8 cellular contexts compared by ENCODE assay signal in the genomic region with DNA sequence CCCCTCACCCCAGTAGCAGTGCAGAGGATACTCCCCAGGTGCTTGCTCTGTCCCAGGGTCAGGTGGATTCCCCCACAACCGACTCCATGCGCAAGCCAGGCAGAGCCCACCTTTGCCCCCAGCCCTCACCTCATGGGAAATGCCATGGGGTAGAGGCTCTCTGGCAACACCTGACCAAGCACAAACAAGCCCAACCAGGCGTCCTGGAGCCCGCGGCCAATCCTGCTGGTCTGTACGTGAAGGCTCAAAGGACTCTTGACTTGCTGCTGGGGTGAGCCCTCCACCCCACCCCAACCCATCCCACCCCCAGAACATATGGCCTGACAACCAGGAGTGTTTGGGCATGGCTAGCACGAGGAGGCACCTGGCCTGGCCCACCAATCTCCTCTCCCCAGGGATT. TPM values are rescaled to one million over a fixed set of nuclear protein-coding genes. Genes with fewer than 3 reads are reported as not detected.
A peak's percentile ranks its signal among the peaks of the same experiment; 100 is the strongest.
DNase-seq lines count a peak whose midpoint lies in the region.

No MANE protein-coding gene starts in this region.

- peaks cover 2% of the 10 kb centered on the region for H3K79me1 ChIP-seq in mesendoderm (ENCODE audit: low read length)

- no peak for DNase-seq in HAP-1 (ENCODE audit: low spot score in 2 of 2)
- no peak for DNase-seq in adipocyte (ENCODE audit: low read depth)
- DNase-seq in mesendoderm = no peak
- DNase-seq in hippocampal formation (lab: John Stamatoyannopoulos, UW) = no peak
- DNase-seq in EL = no peak
- no peak for DNase-seq in NCI-H510A treated with DMSO at 0.1 percent for 48 hours (lab: John Stamatoyannopoulos, UW)
- DNase-seq in NCI-H1694 (lab: John Stamatoyannopoulos, UW) = no peak

- H3K23ac ChIP-seq in mesendoderm (ENCODE audit: low read length) = no peak overlapping the region

- H4K5ac ChIP-seq in mesendoderm (ENCODE audit: low read length) = no peak overlapping the region

- WGBS in mesendoderm (ENCODE audit: extremely low coverage, insufficient coverage, low lambda C conversion rate) = no CpG with 5 or more reads among the region's 7 CpGs

- in situ Hi-C loops in HAP-1 (cut with MboI; ENCODE audit: low sequenced_read_pairs) = no loop called here

- H2BK15ac ChIP-seq in mesendoderm (replicated peaks; ENCODE audit: low read depth) = no peak overlapping the region

- H3K79me2 ChIP-seq in ACC112 (ENCODE audit: control insufficient read depth, insufficient read depth, low read length, unreplicated experiment) = no peaks in the 10 kb centered on the region
- H3K79me2 ChIP-seq in mesendoderm (ENCODE audit: control insufficient read depth, insufficient read depth, low read length) = peaks cover 1% of the 10 kb centered on the region

- peak overlapping the region; percentile 28 for H2AK5ac ChIP-seq in mesendoderm (ENCODE audit: low read length)

- H3K18ac ChIP-seq in mesendoderm (ENCODE audit: low read length) = no peak overlapping the region

- no peak overlapping the region for H2BK5ac ChIP-seq in mesendoderm (ENCODE audit: low read length)

- H3K4me1 ChIP-seq in ACC112 (ENCODE audit: control insufficient read depth, insufficient read depth, low read length, unreplicated experiment) = peaks cover 36% of the 10 kb centered on the region
- H3K4me1 ChIP-seq in HAP-1 = peaks cover 20% of the 10 kb centered on the region
- peaks cover 32% of the 10 kb centered on the region for H3K4me1 ChIP-seq in adipocyte (ENCODE audit: control insufficient read depth, insufficient read depth, low read length)
- peaks cover 6% of the 10 kb centered on the region for H3K4me1 ChIP-seq in mesendoderm (ENCODE audit: control insufficient read depth, low read depth, low read length)

- H2BK120ac ChIP-seq in mesendoderm (ENCODE audit: low read depth, low read length) = no peak overlapping the region

- H3K36me3 ChIP-seq in ACC112 (ENCODE audit: insufficient read depth, low read length) (no peaks in the 10 kb centered on the region), HAP-1 (replicated peaks) (no peaks in the 10 kb centered on the region; the same call in 1 of the 2 replicates), adipocyte (ENCODE audit: control insufficient read depth, insufficient read depth, low read length, severe bottlenecking) (no peaks in the 10 kb centered on the region), mesendoderm (ENCODE audit: control insufficient read depth, insufficient read depth, low read length) (no peaks in the 10 kb centered on the region)

- H3K9ac ChIP-seq in adipocyte (ENCODE audit: low read length) = no peak overlapping the region
- no peak overlapping the region for H3K9ac ChIP-seq in mesendoderm (ENCODE audit: low read length)

- no peak overlapping the region for H3K4ac ChIP-seq in mesendoderm (ENCODE audit: low read depth, low read length)

- H3K56ac ChIP-seq in mesendoderm (ENCODE audit: low read length) = no peak overlapping the region

- H3K27me3 ChIP-seq in ACC112 (ENCODE audit: insufficient read depth, low read length) (no peaks in the 10 kb centered on the region), HAP-1 (ENCODE audit: low read depth) (no peaks in the 10 kb centered on the region), adipocyte (replicated peaks; ENCODE audit: control insufficient read depth, insufficient read depth, low read length) (no peaks in the 10 kb centered on the region), mesendoderm (ENCODE audit: insufficient read depth, low read length, poor library complexity) (no peaks in the 10 kb centered on the region)

- no peak overlapping the region for H3K4me2 ChIP-seq in mesendoderm (ENCODE audit: low read length)

- no peak overlapping the region for H4K8ac ChIP-seq in mesendoderm (ENCODE audit: low read depth, low read length)

- H3K4me3 ChIP-seq in ACC112 (ENCODE audit: low read depth, low read length) (peak overlapping the region; percentile 81), HAP-1 (peak overlapping the region; percentile 49), adipocyte (ENCODE audit: low read length) (peak overlapping the region; percentile 79), mesendoderm (ENCODE audit: low read length) (no peak overlapping the region)

- no peaks in the 10 kb centered on the region for H3K9me3 ChIP-seq in HAP-1
- H3K9me3 ChIP-seq in adipocyte (ENCODE audit: control insufficient read depth, low read length) = no peaks in the 10 kb centered on the region

- no peak overlapping the region for H2AFZ ChIP-seq in ACC112 (ENCODE audit: low read length, unreplicated experiment)

- H3K27ac ChIP-seq in ACC112 (ENCODE audit: low read depth, low read length) = no peak overlapping the region
- no peak overlapping the region for H3K27ac ChIP-seq in mesendoderm (ENCODE audit: low read depth, low read length)

RNA-seq across cellular contexts. Expression of a gene that starts 1.8 kb away (rescaled TPM):
- 4.9 TPM for polyA plus RNA-seq in mesendoderm (2013, experiment 1 of 2)
- 5.2 TPM for polyA plus RNA-seq in mesendoderm (2013, experiment 2 of 2)

RNA-seq across cellular contexts. Expression of a gene that starts 53.5 kb away (rescaled TPM):
- 0.37 TPM for polyA plus RNA-seq in mesendoderm (2013, experiment 1 of 2)
- polyA plus RNA-seq in mesendoderm (2013, experiment 2 of 2) = 0.35 TPM

RNA-seq across cellular contexts. Expression of a gene that starts 58.5 kb away (rescaled TPM):
- 3.3 TPM for polyA plus RNA-seq in mesendoderm (2013, experiment 1 of 2)
- polyA plus RNA-seq in mesendoderm (2013, experiment 2 of 2) = 3.5 TPM
